Comparison of ENCODE assay signal across 9 cellular contexts in genomic region chr6:5084192-5084786, GRCh38. TPM values are rescaled to one million over a fixed set of nuclear protein-coding genes. Genes with fewer than 3 reads are reported as not detected.
A peak's percentile ranks its signal among the peaks of the same experiment; 100 is the strongest.
DNase-seq lines count a peak whose midpoint lies in the region; ATAC-seq and TF ChIP-seq lines count a peak whose summit lies in the region.
"Had no signal": no experiment of that assay in that cellular context is flagged by ENCODE, and none has a peak within 500 bp of the region (broad histone marks: within the 10 kb centered on the region; RNA-seq: fewer than 3 reads in every experiment).

No MANE protein-coding gene starts in this region.

- no peak overlapping the region for H3K27ac Mint-ChIP-seq in T-helper 2 cell treated with Interferon-gamma antibody and Interleukin-4, amounts not matched to agents 5 μg/mL and 100 μg/mL, for 36 hours
- H3K27ac Mint-ChIP-seq: CD4-positive, CD25-positive, alpha-beta regulatory T cell had no signal

- H3K27me3 ChIP-seq in HUES48 (ENCODE audit: control insufficient read depth, insufficient read depth, low read length) = peaks cover 74% of the 10 kb centered on the region
- H3K27me3 ChIP-seq in colonic mucosa = no peaks in the 10 kb centered on the region

- H3K4me3 Mint-ChIP-seq in T-helper 2 cell treated with Interferon-gamma antibody and Interleukin-4, amounts not matched to agents 5 μg/mL and 100 μg/mL, for 36 hours = peak overlapping the region; percentile 81

- no peaks in the 10 kb centered on the region for H3K4me1 Mint-ChIP-seq in T-helper 2 cell treated with Interferon-gamma antibody and Interleukin-4, amounts not matched to agents 5 μg/mL and 100 μg/mL, for 36 hours (ENCODE audit: low read depth)

- H3K9me3 ChIP-seq in HUES48 (ENCODE audit: control insufficient read depth, insufficient read depth, low read length) (no peaks in the 10 kb centered on the region), colonic mucosa (no peaks in the 10 kb centered on the region), mucosa of descending colon (no peaks in the 10 kb centered on the region)

- peak; percentile 66 for ATAC-seq in mucosa of descending colon

- H3K4me3 ChIP-seq in HUES48 (ENCODE audit: low read depth, low read length) (peak overlapping the region; percentile 63), colonic mucosa (peak overlapping the region; percentile 67), mucosa of descending colon (peak overlapping the region; percentile 17)

- intact Hi-C loops in colonic mucosa (cut with DNase I) (no loop called here), mucosa of descending colon (cut with DNase I, micrococcal nuclease) (no loop called here)

- no peak for DNase-seq in T-helper 2 cell treated with Interferon-gamma antibody and Interleukin-4, amounts not matched to agents 5 μg/mL and 100 μg/mL, for 36 hours (ENCODE audit: low spot score)
- no peak for DNase-seq in T-helper 2 cell
- peak; percentile 54 for DNase-seq in colonic mucosa
- peak in 2 of 3 donors; percentile 44 to 67 for DNase-seq in mucosa of descending colon
- DNase-seq in UCSD-AML1 (lab: John Stamatoyannopoulos, UW; ENCODE audit: unreplicated experiment) = no peak
- DNase-seq in NCI-H748 (lab: John Stamatoyannopoulos, UW; ENCODE audit: unreplicated experiment) = no peak
- DNase-seq in stimulated activated CD4-positive, alpha-beta T cell treated with anti-CD3 and anti-CD28 coated beads, Interleukin-4, amount 100 ng/mL, for 1 hour = no peak
- DNase-seq: CD4-positive, CD25-positive, alpha-beta regulatory T cell had no signal

- no peaks in the 10 kb centered on the region for H3K9me3 Mint-ChIP-seq in T-helper 2 cell treated with Interferon-gamma antibody and Interleukin-4, amounts not matched to agents 5 μg/mL and 100 μg/mL, for 36 hours

- TF ChIP-seq CTCF in colonic mucosa (IDR thresholded peaks at IDR 0.05) (no peak), mucosa of descending colon (IDR thresholded peaks at IDR 0.05) (no peak)

- H3K36me3 Mint-ChIP-seq in T-helper 2 cell treated with Interferon-gamma antibody and Interleukin-4, amounts not matched to agents 5 μg/mL and 100 μg/mL, for 36 hours (ENCODE audit: low read depth) = no peaks in the 10 kb centered on the region
- H3K36me3 Mint-ChIP-seq: CD4-positive, CD25-positive, alpha-beta regulatory T cell had no signal

- H3K4me1 ChIP-seq in HUES48 (ENCODE audit: control insufficient read depth, insufficient read depth, low read length) (peaks cover 5% of the 10 kb centered on the region; the same call in 1 of the 2 replicates), colonic mucosa (no peaks in the 10 kb centered on the region), mucosa of descending colon (ENCODE audit: low read depth) (peaks cover 8% of the 10 kb centered on the region)

- H3K27ac ChIP-seq in HUES48 (ENCODE audit: low read depth, low read length) = no peak overlapping the region
- H3K27ac ChIP-seq in colonic mucosa = peak overlapping the region; percentile 80

- H3K27me3 Mint-ChIP-seq in T-helper 2 cell treated with Interferon-gamma antibody and Interleukin-4, amounts not matched to agents 5 μg/mL and 100 μg/mL, for 36 hours (ENCODE audit: low read depth) = peaks cover 59% of the 10 kb centered on the region

- H3K36me3 ChIP-seq in HUES48 (ENCODE audit: control insufficient read depth, insufficient read depth, low read length) (no peaks in the 10 kb centered on the region), colonic mucosa (no peaks in the 10 kb centered on the region), mucosa of descending colon (ENCODE audit: low read depth) (no peaks in the 10 kb centered on the region)

- H3K9ac ChIP-seq in HUES48 (ENCODE audit: low read depth, low read length) (no peak overlapping the region), colonic mucosa (ENCODE audit: low read depth in 2 of 2, low read length in 2 of 2) (peak overlapping the region; percentile 51 to 66)

RNA-seq across cellular contexts. Expression of gene PPP1R3G, which starts 0.9 kb away (rescaled TPM):
- 1 to 10 TPM; 1.0 to 5.5 TPM for total RNA-seq in colonic mucosa
- total RNA-seq in mucosa of descending colon = 1 to 10 TPM in 1 of 3 donors, under 1 TPM in 2; 0.46 to 2.8 (median 0.55) TPM

Comparison
In these comparisons a context has a peak if more than half of its experiments do, and no peak if none do; other contexts are left out.
1. DNase-seq: peak in colonic mucosa (single experiment) and mucosa of descending colon (2 of 3); none in T-helper 2 cell treated with Interferon-gamma antibody and Interleukin-4, amounts not matched to agents 5 μg/mL and 100 μg/mL, for 36 hours (single experiment), T-helper 2 cell (0 of 5), UCSD-AML1 (single experiment), NCI-H748 (single experiment) and stimulated activated CD4-positive, alpha-beta T cell treated with anti-CD3 and anti-CD28 coated beads, Interleukin-4, amount 100 ng/mL, for 1 hour (single experiment).
2. H3K4me3 ChIP-seq: peak in every context shown above with its lines; median percentile 67 in colonic mucosa; 63 in HUES48; 17 in mucosa of descending colon.